ENCODE assay signal across 8 cellular contexts in the genomic region with DNA sequence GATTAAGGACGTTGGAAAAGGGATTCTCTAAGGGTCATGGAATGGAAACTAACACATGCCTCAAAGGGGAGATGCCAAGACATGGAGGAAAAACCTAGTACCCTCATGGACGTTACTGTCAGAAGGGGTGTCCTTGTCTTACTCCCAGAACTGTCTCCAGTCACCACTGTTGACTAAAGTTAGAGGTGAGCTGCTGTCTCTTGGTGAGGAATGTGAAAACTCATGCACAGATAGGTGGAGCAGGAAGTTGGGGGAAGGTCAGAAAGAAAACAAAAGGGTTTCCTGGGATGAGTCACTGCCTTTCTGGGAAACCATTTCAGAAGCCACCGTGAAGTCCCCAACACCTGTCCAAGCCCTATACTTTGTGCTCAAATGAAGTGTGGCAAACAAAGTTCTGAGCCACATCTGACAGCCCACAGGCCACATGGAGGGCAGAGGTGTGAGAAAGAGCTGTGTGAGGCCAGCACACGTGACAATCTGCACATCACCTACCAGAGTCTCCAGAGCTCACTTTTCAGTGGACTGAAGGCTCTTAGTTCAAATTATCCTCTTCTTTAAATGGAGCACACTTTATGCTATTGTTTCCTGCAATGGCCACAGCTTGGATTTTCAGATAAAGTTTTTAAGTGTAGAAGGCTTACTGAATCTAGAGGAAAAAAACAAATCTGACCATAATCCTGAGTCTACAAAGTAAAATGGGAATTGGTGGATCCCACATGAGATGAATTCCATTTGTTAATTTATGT.
DNase-seq lines count a peak whose midpoint lies in the region; ATAC-seq and TF ChIP-seq lines count a peak whose summit lies in the region.

No MANE protein-coding gene starts in this region.

- H3K4me1 ChIP-seq in osteoblast (ENCODE audit: insufficient read depth, low read length), result no peaks in the 10 kb centered on the region

- no peak overlapping the region for H3K4me3 ChIP-seq in osteoblast (ENCODE audit: insufficient read depth, low read length)

- ATAC-seq in activated CD4-positive, CD25-positive, alpha-beta regulatory T cell treated with anti-CD3 and anti-CD28 coated beads, Interleukin-2, amount 50 U/mL, for 24 hours, result peak; percentile 82 to 83
- peak; percentile 87 for ATAC-seq in HG03439 (IDR thresholded peaks at IDR 0.05; ENCODE audit: unreplicated experiment)

- H3K36me3 ChIP-seq in osteoblast (ENCODE audit: insufficient read depth, low read length), result no peaks in the 10 kb centered on the region

- H3K9me3 ChIP-seq in osteoblast (ENCODE audit: low read depth, low read length), result no peaks in the 10 kb centered on the region

- no peak for TF ChIP-seq CTCF in osteoblast (IDR thresholded peaks at IDR 0.05; ENCODE audit: extremely low read depth, low read depth, low read length)

- no peak overlapping the region for H2AFZ ChIP-seq in osteoblast (ENCODE audit: low read length)

- H4K20me1 ChIP-seq in osteoblast (ENCODE audit: insufficient read depth, low read length), result no peaks in the 10 kb centered on the region

- no peak overlapping the region for H3K27ac ChIP-seq in osteoblast (ENCODE audit: low read depth, low read length)

- no peak overlapping the region for H3K4me2 ChIP-seq in osteoblast (ENCODE audit: insufficient read depth, low read length)

- no peak for DNase-seq in activated CD4-positive, CD25-positive, alpha-beta regulatory T cell (lab: John Stamatoyannopoulos, UW)
- peak; percentile 79 for DNase-seq in activated CD8-positive, alpha-beta memory T cell treated with anti-CD3 and anti-CD28 coated beads for 24 hours
- peak; percentile 69 for DNase-seq in islet precursor cell
- no peak for DNase-seq in NCI-H187 (lab: John Stamatoyannopoulos, UW)
- DNase-seq in osteoblast (ENCODE audit: insufficient read length, low spot score, missing footprints), result no peak
- no peak for DNase-seq in HuH-7 (ENCODE audit: low spot score)

- no peaks in the 10 kb centered on the region for H3K79me2 ChIP-seq in osteoblast (ENCODE audit: insufficient read depth, low read length)

- no peaks in the 10 kb centered on the region for H3K27me3 ChIP-seq in osteoblast (ENCODE audit: insufficient read depth, low read length)

Comparison
In these comparisons a context has a peak if more than half of its experiments do, and no peak if none do; other contexts are left out.
1. DNase-seq: peak in activated CD8-positive, alpha-beta memory T cell treated with anti-CD3 and anti-CD28 coated beads for 24 hours (single experiment) and islet precursor cell (single experiment); none in activated CD4-positive, CD25-positive, alpha-beta regulatory T cell (0 of 4), NCI-H187 (0 of 2), osteoblast (single experiment) and HuH-7 (single experiment).